ENCODE assay signal across 28 cellular contexts in the genomic region with DNA sequence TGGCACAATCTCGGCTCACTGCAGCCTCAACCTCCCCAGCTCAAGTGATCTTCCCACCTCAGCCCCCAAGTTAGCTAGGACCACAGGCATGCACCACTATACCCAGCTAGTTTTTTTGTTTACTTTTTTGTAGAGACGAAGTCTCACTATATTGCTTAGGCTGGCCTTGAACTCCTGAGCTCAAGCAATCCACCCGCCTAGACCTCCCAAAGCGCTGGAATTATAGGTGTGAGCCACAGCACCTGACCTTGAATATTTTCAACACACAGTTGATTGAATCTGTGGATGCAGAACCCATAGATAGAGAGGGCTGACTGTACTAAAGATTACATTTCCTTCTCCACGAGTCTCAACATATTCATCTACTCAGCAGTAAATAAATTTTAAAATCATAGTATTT.
"Had no signal": no experiment of that assay in that cellular context is flagged by ENCODE, and none has a peak within 500 bp of the region (broad histone marks: within the 10 kb centered on the region; RNA-seq: fewer than 3 reads in every experiment).

No MANE protein-coding gene starts in this region.

- H3K9me3 ChIP-seq: esophagus muscularis mucosa, gastrocnemius medialis had no signal

- ATAC-seq: activated T-cell treated with anti-CD3 and anti-CD28 coated beads, Interleukin-2, amount 50 U/mL, for 4 hours; activated T-helper 17 cell treated with anti-CD3 and anti-CD28 coated beads, Interleukin-2, amount 50 U/mL, for 72 hours; effector memory CD8-positive, alpha-beta T cell; foreskin keratinocyte; gastrocnemius medialis; heart left ventricle had no signal

- H3K27me3 ChIP-seq: esophagus muscularis mucosa, foreskin keratinocyte, gastrocnemius medialis, heart left ventricle had no signal

- H3K4me3 ChIP-seq: esophagus muscularis mucosa, gastrocnemius medialis, heart left ventricle had no signal

- DNase-seq: activated CD4-positive, alpha-beta memory T cell treated with anti-CD3 and anti-CD28 coated beads, Interleukin-2, amount 10 ng/mL, durations not matched to agents 7 days and 5 days; activated CD4-positive, alpha-beta T cell treated with anti-CD3 and anti-CD28 coated beads for 1 hour; activated CD4-positive, alpha-beta T cell treated with anti-CD3 and anti-CD28 coated beads for 4 hours; activated CD4-positive, alpha-beta T cell treated with anti-CD3 and anti-CD28 coated beads, Interleukin-2, amount 10 ng/mL, durations not matched to agents 7 days and 5 days; activated CD4-positive, alpha-beta T cell treated with anti-CD3 and anti-CD28 coated beads, Interleukin-2, amount 50 U/mL, for 4 hours; activated CD4-positive, CD25-positive, alpha-beta regulatory T cell; activated effector memory CD4-positive, alpha-beta T cell treated with Interleukin-2 at 50 U/mL for 16 hours; activated gamma-delta T cell treated with Interleukin-2 at 50 U/mL for 16 hours; activated naive CD4-positive, alpha-beta T cell treated with anti-CD3 and anti-CD28 coated beads, Interleukin-2, amount 50 U/mL, for 16 hours; activated naive CD4-positive, alpha-beta T cell treated with Interleukin-2 at 50 U/mL for 16 hours; activated T-cell treated with anti-CD3 and anti-CD28 coated beads, Interleukin-2, amount 50 U/mL, for 4 hours; amniotic stem cell; anterior cingulate cortex; cortex of kidney; dermis blood vessel endothelial cell; effector CD4-positive, alpha-beta T cell; effector memory CD8-positive, alpha-beta T cell; erythroblast; foreskin keratinocyte; gastrocnemius medialis; glutamatergic neuron; heart left ventricle; T1000; WERI-Rb-1 had no signal

- FAIRE-seq: astrocyte, colon had no signal

- H3K36me3 ChIP-seq: esophagus muscularis mucosa, gastrocnemius medialis, heart left ventricle, WERI-Rb-1 had no signal

- H3K27ac ChIP-seq: esophagus muscularis mucosa, foreskin keratinocyte, gastrocnemius medialis, heart left ventricle, WERI-Rb-1 had no signal

- H3K4me1 ChIP-seq: esophagus muscularis mucosa, foreskin keratinocyte had no signal
